ENCODE assay signal across 8 cellular contexts in the genomic region with DNA sequence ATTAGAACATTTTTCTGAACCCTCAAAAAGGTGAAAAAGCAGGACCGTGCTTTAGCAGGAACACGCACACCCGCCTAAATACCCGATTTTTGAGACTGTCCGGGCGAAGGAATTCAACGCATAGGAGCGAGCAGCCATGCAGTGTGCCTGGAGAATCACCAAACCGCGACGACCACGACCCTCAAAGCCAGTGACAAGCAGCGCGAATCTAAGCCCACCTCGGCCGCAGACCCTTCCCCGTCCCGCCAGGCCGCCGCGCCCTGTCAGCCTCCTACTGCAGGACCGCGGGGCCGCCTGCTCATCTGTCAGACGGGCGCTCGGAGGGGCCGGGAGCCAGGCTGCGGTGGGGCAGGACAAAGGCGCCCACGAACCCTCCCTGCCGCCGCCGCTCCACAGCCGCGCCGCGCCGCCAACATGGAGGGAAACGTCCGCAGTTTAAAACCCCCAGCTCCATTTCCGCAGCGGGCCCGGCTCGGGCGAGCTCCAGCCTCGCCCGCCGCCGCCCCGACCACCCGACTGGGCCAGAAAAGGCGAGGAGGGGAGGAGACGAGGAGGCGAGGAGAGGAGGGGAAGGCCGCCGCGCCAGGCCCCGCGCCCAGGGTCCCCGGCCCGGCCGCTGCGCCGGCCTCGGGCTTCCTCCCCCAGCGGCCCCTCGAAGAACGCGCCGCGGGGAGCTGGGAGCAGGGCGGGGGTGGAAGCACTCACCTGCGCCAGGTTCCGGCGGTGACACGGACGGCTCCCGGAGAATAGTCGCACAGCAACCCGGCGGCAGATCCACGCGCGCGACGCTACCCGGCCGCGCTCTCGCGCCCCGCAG. TPM values are rescaled to one million over a fixed set of nuclear protein-coding genes. Genes with fewer than 3 reads are reported as not detected.
DNase-seq lines count a peak whose midpoint lies in the region; ATAC-seq and TF ChIP-seq lines count a peak whose summit lies in the region.

A gene (minus strand): TSS at position 790 of the 817 bp plus-strand sequence. CDS start 3,963 bp downstream, outside the sequence.

- DNase-seq in H4 (ENCODE audit: low spot score) (no peak), M059J (ENCODE audit: low read depth) (peak; percentile 42), right atrium auricular region (ENCODE audit: low spot score) (no peak), pulmonary artery endothelial cell (ENCODE audit: low read depth, low spot score) (no peak), NCI-H510A treated with DMSO at 0.1 percent for 48 hours (lab: John Stamatoyannopoulos, UW) (no peak), NCI-H2107 treated with DMSO at 0.1 percent for 48 hours (lab: John Stamatoyannopoulos, UW; ENCODE audit: unreplicated experiment) (no peak)

- no peak for TF ChIP-seq CTCF in right atrium auricular region (IDR thresholded peaks at IDR 0.05)

- peaks cover 0 to 40% of the 10 kb centered on the region in 2 donors for H3K4me1 ChIP-seq in right atrium auricular region

- peak; percentile 38 for ATAC-seq in GM18498 (IDR thresholded peaks at IDR 0.05; ENCODE audit: unreplicated experiment)

- no peaks in the 10 kb centered on the region for H3K9me3 ChIP-seq in right atrium auricular region

- no peaks in the 10 kb centered on the region for H3K36me3 ChIP-seq in right atrium auricular region

- H3K27me3 ChIP-seq in right atrium auricular region: no peaks in the 10 kb centered on the region

- H3K4me3 ChIP-seq in right atrium auricular region: peak within 1 kb of the TSS; percentile 86 to 98

- H3K27ac ChIP-seq in adipose tissue (ENCODE audit: low read depth, low read length): peak within 1 kb of the TSS; percentile 52
- H3K27ac ChIP-seq in right atrium auricular region: peak within 1 kb of the TSS; percentile 90 to 93

- 0% methylated on average over 62 to 93 of the region's 93 CpGs for WGBS in adipose tissue, 3 donors

RNA-seq across cellular contexts. Expression of the gene that starts here (rescaled TPM):
- total RNA-seq in H4 (2014; rRNA removed; shearing (Covaris generic)): 50.3 and 54.7 TPM in 2 replicates
- 40.7 and 57.1 TPM in 2 replicates for total RNA-seq in M059J (2014; rRNA removed; shearing (Covaris generic))
- polyA plus RNA-seq in adipose tissue: 10 to 100 TPM in 2 of 3 donors, 1 to 10 TPM in 1; 8.5 to 19.6 (median 10.4) TPM
- total RNA-seq in right atrium auricular region (10 to 100 TPM; 10.5 to 15.3 TPM), pulmonary artery endothelial cell (73.9 and 123 TPM in 2 replicates)
